ENCODE assay signal across 1 cellular context in genomic region chr9:101737165-101737704, GRCh38.
A peak's percentile ranks its signal among the peaks of the same experiment; 100 is the strongest.
TF ChIP-seq lines count a peak whose summit lies in the region.

No MANE protein-coding gene starts in this region.

TF ChIP-seq in H1, 55 proteins besides CTCF, POLR2A, EP300 and RAD21:
- TF ChIP-seq POLR2AphosphoS5 (IDR thresholded peaks at IDR 0.05; ENCODE audit: low read depth, low read length), result no peak
- no peak for TF ChIP-seq FOSL1 (IDR thresholded peaks at IDR 0.05; ENCODE audit: insufficient read depth, low read depth, low read length)
- TF ChIP-seq RNF2 (IDR thresholded peaks at IDR 0.05; ENCODE audit: borderline replicate concordance, low read depth, low read length, missing control alignments, poor library complexity, severe bottlenecking), result peak; percentile 34
- TF ChIP-seq KDM5A (IDR thresholded peaks at IDR 0.05; ENCODE audit: low read length), result no peak
- no peak for TF ChIP-seq TCF12 (IDR thresholded peaks at IDR 0.05; ENCODE audit: low read depth, low read length)
- TF ChIP-seq PHF8 (conservative IDR thresholded peaks at IDR 0.05; ENCODE audit: low read depth, low read length), result no peak
